ENCODE assay signal across 14 cellular contexts in the genomic region with DNA sequence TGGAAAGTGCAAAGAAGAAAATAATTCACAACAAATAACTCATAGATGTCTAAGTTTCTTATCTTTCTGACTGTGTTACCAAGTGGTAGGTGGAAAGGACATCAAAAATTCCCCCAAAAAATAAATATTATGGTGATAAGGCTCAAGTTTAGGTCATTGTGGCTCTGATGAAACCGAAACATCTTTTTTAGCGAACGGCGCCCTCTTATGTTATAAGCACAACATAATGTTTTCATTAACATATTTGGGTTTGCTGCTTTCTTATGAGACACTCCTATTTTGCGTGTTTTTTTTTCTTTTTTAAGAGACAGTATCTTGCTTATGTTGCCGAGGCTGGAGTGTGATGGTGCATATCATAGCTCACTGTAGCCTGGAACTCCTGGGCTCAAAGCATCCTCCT. TPM values are rescaled to one million over a fixed set of nuclear protein-coding genes. Genes with fewer than 3 reads are reported as not detected.
DNase-seq lines count a peak whose midpoint lies in the region; ATAC-seq, FAIRE-seq and TF ChIP-seq lines count a peak whose summit lies in the region.
"Had no signal": no experiment of that assay in that cellular context is flagged by ENCODE, and none has a peak within 500 bp of the region (broad histone marks: within the 10 kb centered on the region; RNA-seq: fewer than 3 reads in every experiment).

No MANE protein-coding gene starts in this region.

- CTCF ChIA-PET in K562 (lab: Yijun Ruan, JAX; ENCODE audit: low intra/inter-chr PET ratio): no interaction called here

- intact Hi-C loops in K562 (cut with micrococcal nuclease): no loop called here

- in situ Hi-C loops in K562 (cut with MboI): loop anchor here (25.0 kb wide), 1 partner anchor 1008 kb away; no protein-coding TSS in a partner anchor

- TF ChIP-seq CTCF in K562 (IDR thresholded peaks at IDR 0.05 in 2 of 3, conservative IDR thresholded peaks at IDR 0.05 in 1 of 3; ENCODE audit: insufficient read depth in 2 of 3, low read depth in 1 of 3, low read length in 3 of 3) (peak in 1 of 3 experiments; percentile 35; a peak in 2 of 6 replicates), retinal pigment epithelial cell (conservative IDR thresholded peaks at IDR 0.05; ENCODE audit: low read depth, low read length) (peak; percentile 47)

- H3K9ac ChIP-seq in K562 (ENCODE audit: insufficient read depth in 1 of 2, low read depth in 2 of 2, low read length in 2 of 2): no peak overlapping the region
- H3K9ac ChIP-seq: parathyroid adenoma had no signal

- DNase-seq in SIG-M5 treated with dmso at 0.1 percent for 504 hours (lab: John Stamatoyannopoulos, UW; ENCODE audit: unreplicated experiment) (peak; percentile 1), SIG-M5 (lab: John Stamatoyannopoulos, UW) (no peak), Kasumi-1 (lab: John Stamatoyannopoulos, UW) (peak; percentile 21 to 52), K562 (ENCODE audit: extremely low read depth in 1 of 4, low spot score in 3 of 4) (peak in 1 of 4 experiments; percentile 17), retinal pigment epithelial cell (ENCODE audit: low read depth) (no peak), MG63 (no peak)
- DNase-seq in stimulated activated naive CD8-positive, alpha-beta T cell treated with anti-CD3 and anti-CD28 coated beads, Interleukin-15, Interleukin-2, amounts not matched to agents 100 U/mL and 50 U/mL, for 24 hours: no peak
- DNase-seq: CD8-positive, alpha-beta T cell; islet precursor cell; NCI-H526 treated with DMSO at 0.1 percent for 48 hours had no signal

- 1% methylated on average over 6 of the region's 6 CpGs for WGBS in K562 (ENCODE audit: insufficient coverage, low coverage, missing lambda C conversion rate)

- POLR2A ChIA-PET in K562 (lab: Yijun Ruan, JAX): no interaction called here

- no peaks in the 10 kb centered on the region for H3K9me3 ChIP-seq in K562 (replicated peaks; ENCODE audit: control insufficient read depth, insufficient read depth, low read depth, low read length)
- no peaks in the 10 kb centered on the region for H3K9me3 ChIP-seq in MG63

- H3K4me3 ChIP-seq in K562 (no peak overlapping the region), retinal pigment epithelial cell (ENCODE audit: low read length) (no peak overlapping the region), MG63 (no peak overlapping the region)

- no peak for FAIRE-seq in K562 (lab: Jason Lieb, UNC)
- FAIRE-seq: HTR-8/SVneo had no signal

- H3K4me2 ChIP-seq in K562 (ENCODE audit: insufficient read depth, low read length): no peak overlapping the region

- no peak overlapping the region for H2AFZ ChIP-seq in K562 (ENCODE audit: low read depth, low read length)
- H2AFZ ChIP-seq: parathyroid adenoma had no signal

- H3K36me3 ChIP-seq in K562 (ENCODE audit: control insufficient read depth, insufficient read depth, low read length) (no peaks in the 10 kb centered on the region), MG63 (no peaks in the 10 kb centered on the region)

- H3K27me3 ChIP-seq in K562 (ENCODE audit: control insufficient read depth in 2 of 2, insufficient read depth in 2 of 2, low read length in 2 of 2): peaks cover 0 to 14% of the 10 kb centered on the region in 2 experiments; a peak in 2 of 5 replicates
- H3K27me3 ChIP-seq in MG63: peaks cover 3% of the 10 kb centered on the region; the same call in 1 of the 2 replicates

- H4K20me1 ChIP-seq in K562 (replicated peaks; ENCODE audit: control insufficient read depth, insufficient read depth, low read length): no peaks in the 10 kb centered on the region

- no peak overlapping the region for H3K27ac ChIP-seq in K562 (ENCODE audit: extremely low read depth, low read depth, low read length)
- H3K27ac ChIP-seq: parathyroid adenoma had no signal

- TF ChIP-seq RAD21 in K562 (CRISPR knock-in tag; conservative IDR thresholded peaks at IDR 0.05 in 1 of 2, IDR thresholded peaks at IDR 0.05 in 1 of 2): no peak

- TF ChIP-seq EP300 in K562 (IDR thresholded peaks at IDR 0.05; ENCODE audit: low read length): no peak

- no peaks in the 10 kb centered on the region for H3K9me1 ChIP-seq in K562 (ENCODE audit: control insufficient read depth, insufficient read depth, low read length)

- no peaks in the 10 kb centered on the region for H3K4me1 ChIP-seq in K562 (replicated peaks in 1 of 2; ENCODE audit: control insufficient read depth in 2 of 2, insufficient read depth in 2 of 2, low read length in 2 of 2)
- H3K4me1 ChIP-seq: parathyroid adenoma had no signal

- peak; percentile 53; the same call in 2 of the 3 replicates for ATAC-seq in K562
- no peak for ATAC-seq in HG03460 (IDR thresholded peaks at IDR 0.05; ENCODE audit: unreplicated experiment)
- no peak for ATAC-seq in stimulated activated naive CD8-positive, alpha-beta T cell treated with anti-CD3 and anti-CD28 coated beads, Interleukin-15, Interleukin-2, amounts not matched to agents 100 U/mL and 50 U/mL, for 24 hours
- ATAC-seq: CD8-positive, alpha-beta T cell had no signal

- no TSS peak for BruUV-seq in K562 (replicated peaks; lab: Mats Ljungman, UMichigan)

- no peak for TF ChIP-seq POLR2A in K562 (conservative IDR thresholded peaks at IDR 0.05)

- H3K79me2 ChIP-seq in K562 (ENCODE audit: control insufficient read depth, insufficient read depth, low read length): no peaks in the 10 kb centered on the region
- H3K79me2 ChIP-seq: parathyroid adenoma had no signal

TF ChIP-seq in K562, 482 proteins besides CTCF, POLR2A, EP300 and RAD21:
- TF ChIP-seq ZNF764 (CRISPR knock-in tag; IDR thresholded peaks at IDR 0.05; ENCODE audit: low read depth): no peak
- no peak for TF ChIP-seq ASH1L (IDR thresholded peaks at IDR 0.05; ENCODE audit: borderline replicate concordance, low read depth, partially characterized antibody)
- no peak for TF ChIP-seq TRIM24 (IDR thresholded peaks at IDR 0.05)
- no peak for TF ChIP-seq FOXA3 (CRISPR knock-in tag; conservative IDR thresholded peaks at IDR 0.05 in 1 of 2, IDR thresholded peaks at IDR 0.05 in 1 of 2)
- no peak for TF ChIP-seq RCOR1 (IDR thresholded peaks at IDR 0.05; ENCODE audit: borderline replicate concordance in 1 of 2, low read depth in 2 of 2, low read length in 2 of 2)
- TF ChIP-seq ZNF347 (CRISPR knock-in tag; IDR thresholded peaks at IDR 0.05; ENCODE audit: low read depth): no peak
- no peak for TF ChIP-seq HNRNPLL (IDR thresholded peaks at IDR 0.05; ENCODE audit: low read depth, low read length, poor library complexity, severe bottlenecking)
- no peak for TF ChIP-seq ZNF224 (CRISPR knock-in tag; IDR thresholded peaks at IDR 0.05)
- TF ChIP-seq TCF7L2 (IDR thresholded peaks at IDR 0.05; ENCODE audit: low read depth, low read length): no peak

RNA-seq across cellular contexts. Expression of a gene that starts 38.6 kb away (rescaled TPM):
- not detected in 2 replicates for total RNA-seq in K562 (2011; cell fraction: chromatin; rRNA removed; ENCODE audit: low replicate concordance)
- not detected in 2 replicates for total RNA-seq in K562 (2011; cell fraction: nucleolus; rRNA removed)
- total RNA-seq in K562 (2011; cell fraction: nucleoplasm; rRNA removed): not detected in 2 replicates
- total RNA-seq in K562 (2014; rRNA removed): not detected in 2 replicates
- not detected in 2 replicates for total RNA-seq in K562 (2014; rRNA removed; fragmentation: Illumina TruSeq; extraction: Trizol)
- total RNA-seq in K562 (2015; rRNA removed; fragmentation: Illumina TruSeq; extraction: Trizol): not detected in 2 replicates
- total RNA-seq in K562 (2021): not detected in 2 replicates
- not detected in 2 replicates for polyA plus RNA-seq in K562 (2011; rRNA removed)
- polyA plus RNA-seq in K562 (2011; cell fraction: cytosol; rRNA removed): not detected in 2 replicates
- polyA plus RNA-seq in K562 (2011; cell fraction: nucleus; rRNA removed): not detected in 2 replicates
- polyA plus RNA-seq in K562 (2012): not detected in 2 replicates
- not detected in 2 replicates for polyA plus RNA-seq in K562 (2014; fragmentation: Illumina TruSeq; extraction: Trizol)
- not detected for polyA plus RNA-seq in K562 (2014; fragmentation: Nextera tagmentation; extraction: Ambion mirVana)
- polyA plus RNA-seq in K562 (2014; rRNA removed): not detected in 2 replicates
- polyA minus RNA-seq in K562 (2011; rRNA and poly(A)+ RNA removed): not detected in 2 replicates
- polyA minus RNA-seq in K562 (2011; cell fraction: cytosol; rRNA and poly(A)+ RNA removed): not detected in 2 replicates
- polyA minus RNA-seq in K562 (2011; cell fraction: nucleus; rRNA and poly(A)+ RNA removed): not detected in 2 replicates
- not detected in 2 replicates for total RNA-seq in MG63 (2014; rRNA removed; shearing (Covaris generic); ENCODE audit: low replicate concordance)
- total RNA-seq: activated T-helper 2 cell treated with anti-CD3 and anti-CD28 coated beads, Interferon-gamma antibody, Interleukin-2, Interleukin-4, amounts not matched to agents 10 μg/mL and 5 μg/mL and 100 μg/mL, durations not matched to agents 14 hours and 24 hours and 36 hours; CD8-positive, alpha-beta T cell had no signal

Comparison
In these comparisons a context has a peak if more than half of its experiments do, and no peak if none do; other contexts are left out.
1. DNase-seq: peak in SIG-M5 treated with dmso at 0.1 percent for 504 hours (single experiment) and Kasumi-1 (2 of 2); none in SIG-M5 (single experiment), retinal pigment epithelial cell (single experiment), MG63 (single experiment) and stimulated activated naive CD8-positive, alpha-beta T cell treated with anti-CD3 and anti-CD28 coated beads, Interleukin-15, Interleukin-2, amounts not matched to agents 100 U/mL and 50 U/mL, for 24 hours (single experiment).